8 cellular contexts compared by ENCODE assay signal in genomic region chr5:157855404-157855994, GRCh38. TPM values are rescaled to one million over a fixed set of nuclear protein-coding genes. Genes with fewer than 3 reads are reported as not detected.
A peak's percentile ranks its signal among the peaks of the same experiment; 100 is the strongest.
DNase-seq lines count a peak whose midpoint lies in the region; ATAC-seq lines count a peak whose summit lies in the region.

No MANE protein-coding gene starts in this region.

- H3K27me3 Mint-ChIP-seq in activated CD4-positive, alpha-beta memory T cell treated with anti-CD3 and anti-CD28 coated beads for 36 hours: no peaks in the 10 kb centered on the region

- no peak overlapping the region for H3K27ac Mint-ChIP-seq in activated CD4-positive, alpha-beta memory T cell treated with anti-CD3 and anti-CD28 coated beads for 36 hours

- intact Hi-C loops in Right ventricle myocardium inferior (cut with DNase I) (loop anchor here (1.0 to 10.0 kb wide), 3 partner anchors 62 to 139 kb away; no protein-coding TSS in a partner anchor), cardiac septum (cut with DNase I) (loop anchor here (5.0 to 10.0 kb wide), 3 partner anchors 33 to 139 kb away; no protein-coding TSS in a partner anchor), posterior cingulate gyrus (cut with DNase I) (loop anchor here (5.0 kb wide), 2 partner anchors 38 to 92 kb away; no protein-coding TSS in a partner anchor)
- intact Hi-C loops in activated CD4-positive, alpha-beta memory T cell treated with anti-CD3 and anti-CD28 coated beads for 36 hours (cut with micrococcal nuclease): loop anchor here (1.0 to 10.0 kb wide), 4 partner anchors 93 to 711 kb away; partner anchors contain the start of gene MED7

- DNase-seq in Right ventricle myocardium inferior (ENCODE audit: missing footprints) (no peak), cardiac septum (ENCODE audit: low spot score) (no peak), NCI-H1092 (lab: John Stamatoyannopoulos, UW) (peak; percentile 7), globus pallidus (ENCODE audit: low spot score) (peak; percentile 42), posterior cingulate gyrus (peak in 6 of 10 donors; percentile 20 to 86 (median 39)), epidermal melanocyte (ENCODE audit: insufficient read length, low spot score) (no peak)
- DNase-seq in activated CD4-positive, alpha-beta memory T cell treated with anti-CD3 and anti-CD28 coated beads for 36 hours: peak; percentile 49

- ATAC-seq in Right ventricle myocardium inferior (peak; percentile 45), GM21381 (IDR thresholded peaks at IDR 0.05; ENCODE audit: unreplicated experiment) (no peak)

- H3K9me3 Mint-ChIP-seq in activated CD4-positive, alpha-beta memory T cell treated with anti-CD3 and anti-CD28 coated beads for 36 hours: no peaks in the 10 kb centered on the region

- POLR2A ChIA-PET in activated CD4-positive, alpha-beta memory T cell treated with anti-CD3 and anti-CD28 coated beads for 36 hours (lab: Charles Lee): no interaction called here

- H3K4me3 Mint-ChIP-seq in activated CD4-positive, alpha-beta memory T cell treated with anti-CD3 and anti-CD28 coated beads for 36 hours: no peak overlapping the region

- CTCF ChIA-PET in activated CD4-positive, alpha-beta memory T cell treated with anti-CD3 and anti-CD28 coated beads for 36 hours (lab: Charles Lee): interaction anchor here (0.9 to 4.3 kb wide), 14 partner anchors 9 to 94 kb away, joined by 3 to 29 read pairs (median 4); no protein-coding TSS in a partner anchor

- peaks cover 5% of the 10 kb centered on the region for H3K36me3 Mint-ChIP-seq in activated CD4-positive, alpha-beta memory T cell treated with anti-CD3 and anti-CD28 coated beads for 36 hours

- H3K4me1 Mint-ChIP-seq in activated CD4-positive, alpha-beta memory T cell treated with anti-CD3 and anti-CD28 coated beads for 36 hours (ENCODE audit: low read depth): peaks cover 65% of the 10 kb centered on the region

RNA-seq across cellular contexts. Expression of gene CLINT1, which starts 3.4 kb away (rescaled TPM):
- total RNA-seq in Right ventricle myocardium inferior (56.5 TPM), cardiac septum (53.0 TPM)
- total RNA-seq in activated CD4-positive, alpha-beta memory T cell treated with anti-CD3 and anti-CD28 coated beads for 36 hours: 10 to 100 TPM; 48.7 to 49.4 TPM

Comparison
In these comparisons a context has a peak if more than half of its experiments do, and no peak if none do; other contexts are left out.
1. DNase-seq: peak in NCI-H1092 (single experiment), activated CD4-positive, alpha-beta memory T cell treated with anti-CD3 and anti-CD28 coated beads for 36 hours (single experiment), globus pallidus (single experiment) and posterior cingulate gyrus (6 of 10); none in Right ventricle myocardium inferior (single experiment), cardiac septum (single experiment) and epidermal melanocyte (single experiment).